ENCODE assay signal across 14 cellular contexts in the genomic region with DNA sequence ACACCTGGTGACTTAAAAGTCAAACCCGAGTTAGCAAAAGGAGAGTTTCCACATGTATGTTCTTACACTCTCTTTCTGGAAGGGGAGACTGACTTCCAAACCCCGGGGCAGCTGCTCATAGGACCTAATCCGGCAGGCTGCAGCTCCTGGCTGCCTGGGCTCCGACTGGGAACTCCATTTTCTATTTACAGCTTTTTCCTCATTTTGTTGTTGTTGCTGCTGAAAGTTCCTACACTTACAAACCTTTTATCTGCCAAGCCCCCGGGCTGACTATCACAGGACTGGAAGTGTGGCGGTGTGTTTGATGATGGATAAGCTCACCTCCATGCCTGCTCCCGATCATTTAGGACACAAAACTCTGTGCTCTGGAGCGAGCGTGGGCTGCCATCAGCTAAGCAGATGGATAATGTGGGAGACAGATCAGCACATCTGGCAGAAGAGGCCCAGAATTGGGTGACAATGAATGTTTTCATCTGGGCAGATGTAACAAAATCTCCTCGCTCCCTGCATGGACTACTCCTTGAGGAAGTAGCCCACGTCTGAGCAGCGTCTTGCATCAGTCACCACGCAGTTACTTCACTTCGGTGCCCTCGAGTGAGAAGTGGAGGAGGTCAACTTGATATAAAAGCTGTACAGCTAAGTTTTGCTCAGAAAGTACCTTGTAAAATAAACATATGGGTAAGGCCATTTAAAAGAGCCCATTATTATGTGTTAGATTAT.
A peak's percentile ranks its signal among the peaks of the same experiment; 100 is the strongest.
DNase-seq lines count a peak whose midpoint lies in the region; TF ChIP-seq lines count a peak whose summit lies in the region.
"Had no signal": no experiment of that assay in that cellular context is flagged by ENCODE, and none has a peak within 500 bp of the region (broad histone marks: within the 10 kb centered on the region; RNA-seq: fewer than 3 reads in every experiment).

No MANE protein-coding gene starts in this region.

- H3K4me3 ChIP-seq in BLaER1 treated with 17β-estradiol and CSF1 and Interleukin-3, amounts not matched to agents 10 nM and 100 nM: peak overlapping the region in 9 of 10 experiments; percentile 11 to 46 (median 31); a peak in 12 of 20 replicates
- no peak overlapping the region for H3K4me3 ChIP-seq in tibial nerve
- H3K4me3 ChIP-seq in MM.1S (ENCODE audit: low read length): no peak overlapping the region
- H3K4me3 ChIP-seq: tibial artery had no signal

- peak overlapping the region; percentile 78 for H3K27ac Mint-ChIP-seq in nephron progenitor cell

- peak overlapping the region; percentile 54 to 96 (median 89) for H3K27ac ChIP-seq in BLaER1 treated with 17β-estradiol and CSF1 and Interleukin-3, amounts not matched to agents 10 nM and 100 nM
- H3K27ac ChIP-seq in tibial nerve: peak overlapping the region in 2 of 4 donors; percentile 12 to 70
- H3K27ac ChIP-seq in MM.1S (ENCODE audit: low read length): no peak overlapping the region
- H3K27ac ChIP-seq: tibial artery had no signal

- 77 to 78% methylated on average over 15 of the region's 15 CpGs for WGBS in tibial nerve, 2 donors

- no peak for TF ChIP-seq EP300 in tibial nerve (IDR thresholded peaks at IDR 0.05)

- peak overlapping the region; percentile 53 to 88 (median 76) for H3K9ac ChIP-seq in BLaER1 treated with 17β-estradiol and CSF1 and Interleukin-3, amounts not matched to agents 10 nM and 100 nM
- no peak overlapping the region for H3K9ac ChIP-seq in MM.1S (ENCODE audit: low read length)

- TF ChIP-seq POLR2A in tibial nerve (IDR thresholded peaks at IDR 0.05): no peak

- H3K36me3 ChIP-seq in BLaER1 treated with 17β-estradiol and CSF1 and Interleukin-3, amounts not matched to agents 10 nM and 100 nM: no peaks in the 10 kb centered on the region
- no peaks in the 10 kb centered on the region for H3K36me3 ChIP-seq in tibial nerve
- no peaks in the 10 kb centered on the region for H3K36me3 ChIP-seq in MM.1S (replicated peaks; ENCODE audit: insufficient read depth, low read length)
- H3K36me3 ChIP-seq: tibial artery had no signal

- no peaks in the 10 kb centered on the region for H3K36me3 Mint-ChIP-seq in nephron progenitor cell (ENCODE audit: low read depth)
- H3K36me3 Mint-ChIP-seq: activated naive CD4-positive, alpha-beta T cell treated with anti-CD3 and anti-CD28 coated beads, Interleukin-2, amount 10 ng/mL, durations not matched to agents 7 days and 5 days had no signal

- H4K20me1 ChIP-seq in BLaER1 treated with 17β-estradiol and CSF1 and Interleukin-3, amounts not matched to agents 10 nM and 100 nM: no peaks in the 10 kb centered on the region
- H4K20me1 ChIP-seq in MM.1S (ENCODE audit: insufficient read depth, low read length): no peaks in the 10 kb centered on the region

- peak overlapping the region; percentile 50 for H3K4me3 Mint-ChIP-seq in nephron progenitor cell
- H3K4me3 Mint-ChIP-seq: activated naive CD4-positive, alpha-beta T cell treated with anti-CD3 and anti-CD28 coated beads, Interleukin-2, amount 10 ng/mL, durations not matched to agents 7 days and 5 days had no signal

- H3K9me3 ChIP-seq in BLaER1 treated with 17β-estradiol and CSF1 and Interleukin-3, amounts not matched to agents 10 nM and 100 nM (replicated peaks in 1 of 11): peaks cover 0 to 11% (median 0%) of the 10 kb centered on the region in 11 experiments; a peak in 3 of 22 replicates
- H3K9me3 ChIP-seq in tibial nerve: no peaks in the 10 kb centered on the region
- no peaks in the 10 kb centered on the region for H3K9me3 ChIP-seq in MM.1S (replicated peaks; ENCODE audit: insufficient read depth, low read length)
- H3K9me3 ChIP-seq: tibial artery had no signal

- DNase-seq in MV-4-11 (lab: John Stamatoyannopoulos, UW): peak; percentile 76
- DNase-seq in fibroblast of the conjunctiva (ENCODE audit: low read depth): peak; percentile 20
- DNase-seq in nephron progenitor cell: no peak
- DNase-seq in HEK293T (ENCODE audit: extremely low spot score): no peak
- DNase-seq in tibial nerve (ENCODE audit: low spot score in 2 of 2): no peak
- no peak for DNase-seq in MM.1S
- no peak for DNase-seq in DMS53 (lab: John Stamatoyannopoulos, UW)
- DNase-seq: activated naive CD4-positive, alpha-beta T cell treated with anti-CD3 and anti-CD28 coated beads, Interleukin-2, amount 10 ng/mL, durations not matched to agents 7 days and 5 days; AML-193; mammary epithelial cell; NCI-H1930; NCI-H774 had no signal

- POLR2A ChIA-PET in HEK293T (lab: Yijun Ruan, JAX): no interaction called here

- H3K27me3 Mint-ChIP-seq in nephron progenitor cell (ENCODE audit: low read depth, poor library complexity): no peaks in the 10 kb centered on the region

- H2AFZ ChIP-seq in MM.1S (ENCODE audit: low read length): no peak overlapping the region

- CTCF ChIA-PET in HEK293T (lab: Yijun Ruan, JAX): no interaction called here

- H3K27me3 ChIP-seq in BLaER1 treated with 17β-estradiol and CSF1 and Interleukin-3, amounts not matched to agents 10 nM and 100 nM: no peaks in the 10 kb centered on the region
- H3K27me3 ChIP-seq in tibial nerve (no peaks in the 10 kb centered on the region), MM.1S (replicated peaks; ENCODE audit: insufficient read depth, low read length) (no peaks in the 10 kb centered on the region)
- H3K27me3 ChIP-seq: tibial artery had no signal

- H3F3A ChIP-seq in MM.1S (ENCODE audit: insufficient read depth, low read length): no peaks in the 10 kb centered on the region

- TF ChIP-seq CTCF in nephron progenitor cell (IDR thresholded peaks at IDR 0.05) (no peak), tibial nerve (IDR thresholded peaks at IDR 0.05) (no peak), MM.1S (IDR thresholded peaks at IDR 0.05; ENCODE audit: low read length) (no peak)

- no peaks in the 10 kb centered on the region for H3K9me3 Mint-ChIP-seq in nephron progenitor cell
- H3K9me3 Mint-ChIP-seq: activated naive CD4-positive, alpha-beta T cell treated with anti-CD3 and anti-CD28 coated beads, Interleukin-2, amount 10 ng/mL, durations not matched to agents 7 days and 5 days had no signal

- no peaks in the 10 kb centered on the region for H3K79me2 ChIP-seq in MM.1S (ENCODE audit: low read length)

- H3K4me2 ChIP-seq in BLaER1 treated with 17β-estradiol and CSF1 and Interleukin-3, amounts not matched to agents 10 nM and 100 nM: peak overlapping the region; percentile 81 to 97 (median 87)
- H3K4me2 ChIP-seq in MM.1S (ENCODE audit: low read depth, low read length): no peak overlapping the region

- peaks cover 97 to 100% (median 98%) of the 10 kb centered on the region in 10 experiments for H3K4me1 ChIP-seq in BLaER1 treated with 17β-estradiol and CSF1 and Interleukin-3, amounts not matched to agents 10 nM and 100 nM
- peaks cover 0 to 41% (median 6%) of the 10 kb centered on the region in 4 donors for H3K4me1 ChIP-seq in tibial nerve
- no peaks in the 10 kb centered on the region for H3K4me1 ChIP-seq in MM.1S (ENCODE audit: low read length)

- H3K4me1 Mint-ChIP-seq in nephron progenitor cell: peaks cover 95% of the 10 kb centered on the region

- no peaks in the 10 kb centered on the region for H3K9me2 ChIP-seq in MM.1S (replicated peaks; ENCODE audit: insufficient read depth, low read length)

TF ChIP-seq in HEK293T, 16 proteins besides CTCF, POLR2A, EP300 and RAD21:
- TF ChIP-seq TARDBP (IDR thresholded peaks at IDR 0.05) (no peak), ZNF384 (IDR thresholded peaks at IDR 0.05) (no peak), LEF1 (IDR thresholded peaks at IDR 0.05; ENCODE audit: borderline replicate concordance) (no peak), HDGF (IDR thresholded peaks at IDR 0.05; ENCODE audit: borderline replicate concordance) (no peak), ARNT (IDR thresholded peaks at IDR 0.05) (no peak), BHLHE40 (IDR thresholded peaks at IDR 0.05; ENCODE audit: borderline replicate concordance) (no peak), SUZ12 (IDR thresholded peaks at IDR 0.05) (no peak), CTBP1 (IDR thresholded peaks at IDR 0.05; ENCODE audit: borderline replicate concordance) (no peak), SP1 (IDR thresholded peaks at IDR 0.05) (no peak), NFRKB (IDR thresholded peaks at IDR 0.05) (no peak), FOXK2 (IDR thresholded peaks at IDR 0.05) (no peak)
- TF ChIP-seq, protein P1, sequence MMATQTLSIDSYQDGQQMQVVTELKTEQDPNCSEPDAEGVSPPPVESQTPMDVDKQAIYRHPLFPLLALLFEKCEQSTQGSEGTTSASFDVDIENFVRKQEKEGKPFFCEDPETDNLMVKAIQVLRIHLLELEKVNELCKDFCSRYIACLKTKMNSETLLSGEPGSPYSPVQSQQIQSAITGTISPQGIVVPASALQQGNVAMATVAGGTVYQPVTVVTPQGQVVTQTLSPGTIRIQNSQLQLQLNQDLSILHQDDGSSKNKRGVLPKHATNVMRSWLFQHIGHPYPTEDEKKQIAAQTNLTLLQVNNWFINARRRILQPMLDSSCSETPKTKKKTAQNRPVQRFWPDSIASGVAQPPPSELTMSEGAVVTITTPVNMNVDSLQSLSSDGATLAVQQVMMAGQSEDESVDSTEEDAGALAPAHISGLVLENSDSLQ (IDR thresholded peaks at IDR 0.05): no peak

Comparison
In these comparisons a context has a peak if more than half of its experiments do, and no peak if none do; other contexts are left out.
1. H3K4me3 ChIP-seq: peak in BLaER1 treated with 17β-estradiol and CSF1 and Interleukin-3, amounts not matched to agents 10 nM and 100 nM (9 of 10); none in tibial nerve (0 of 4) and MM.1S (single experiment).
2. DNase-seq: peak in MV-4-11 (single experiment) and fibroblast of the conjunctiva (single experiment); none in nephron progenitor cell (single experiment), HEK293T (single experiment), tibial nerve (0 of 2), MM.1S (single experiment) and DMS53 (single experiment).